9 cellular contexts compared by ENCODE assay signal in the genomic region with DNA sequence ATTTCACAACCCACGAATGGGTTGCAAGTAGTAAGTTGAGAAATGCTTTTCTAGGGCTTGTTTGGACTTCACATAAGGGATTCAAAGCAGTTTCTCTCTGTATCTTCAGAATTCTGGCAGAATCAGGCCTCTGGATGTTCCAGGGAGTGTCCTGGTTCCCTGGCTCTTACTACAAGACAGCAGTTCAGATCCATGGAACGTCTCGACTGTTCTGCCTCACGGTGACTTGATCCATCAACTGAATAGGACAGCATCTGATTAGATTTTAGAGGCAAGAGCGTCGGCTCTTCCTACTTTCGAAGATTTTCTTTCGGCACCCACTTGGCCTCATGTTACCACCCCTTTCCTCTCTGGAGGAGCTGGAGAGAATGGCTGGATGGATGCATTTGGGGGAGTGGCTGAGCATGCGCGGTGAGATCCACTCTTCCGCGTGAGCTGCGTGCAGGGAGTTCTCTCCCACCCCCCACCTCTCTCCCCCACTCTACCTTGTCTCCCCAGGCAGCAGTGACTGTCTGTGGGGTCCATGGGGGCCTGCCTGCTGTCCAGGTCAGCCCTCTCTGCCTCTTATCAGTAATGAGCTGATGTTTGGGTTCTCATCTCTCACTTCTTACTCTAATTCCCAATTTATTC.
"Had no signal": no experiment of that assay in that cellular context is flagged by ENCODE, and none has a peak within 500 bp of the region (broad histone marks: within the 10 kb centered on the region; RNA-seq: fewer than 3 reads in every experiment).

No MANE protein-coding gene starts in this region.

- H3K4me3 ChIP-seq: cardiac muscle cell, psoas muscle, upper lobe of right lung had no signal

- H3K4me1 ChIP-seq: psoas muscle, upper lobe of right lung had no signal

- H3K27me3 ChIP-seq: cardiac muscle cell, upper lobe of right lung had no signal

- ATAC-seq: activated CD8-positive, alpha-beta T cell treated with anti-CD3 and anti-CD28 coated beads for 36 hours; psoas muscle; sciatic nerve; upper lobe of right lung had no signal

- H3K27ac ChIP-seq: cardiac muscle cell, psoas muscle, upper lobe of right lung had no signal

- DNase-seq: activated CD4-positive, alpha-beta T cell treated with anti-CD3 and anti-CD28 coated beads for 48 hours; activated CD8-positive, alpha-beta T cell treated with anti-CD3 and anti-CD28 coated beads for 36 hours; activated effector memory CD4-positive, alpha-beta T cell treated with anti-CD3 and anti-CD28 coated beads, Interleukin-2, amount 50 U/mL, for 16 hours; activated T-cell treated with anti-CD3 and anti-CD28 coated beads, Interleukin-2, amount 50 U/mL, for 48 hours; psoas muscle; stimulated activated CD4-positive, alpha-beta T cell treated with anti-CD3 and anti-CD28 coated beads, Interleukin-12 subunit alpha, Interleukin-12 subunit beta, amount 100 ng/mL, for 4 hours; upper lobe of right lung had no signal

- H3K36me3 ChIP-seq: cardiac muscle cell, upper lobe of right lung had no signal
